Comparison of ENCODE assay signal across 11 cellular contexts in the genomic region with DNA sequence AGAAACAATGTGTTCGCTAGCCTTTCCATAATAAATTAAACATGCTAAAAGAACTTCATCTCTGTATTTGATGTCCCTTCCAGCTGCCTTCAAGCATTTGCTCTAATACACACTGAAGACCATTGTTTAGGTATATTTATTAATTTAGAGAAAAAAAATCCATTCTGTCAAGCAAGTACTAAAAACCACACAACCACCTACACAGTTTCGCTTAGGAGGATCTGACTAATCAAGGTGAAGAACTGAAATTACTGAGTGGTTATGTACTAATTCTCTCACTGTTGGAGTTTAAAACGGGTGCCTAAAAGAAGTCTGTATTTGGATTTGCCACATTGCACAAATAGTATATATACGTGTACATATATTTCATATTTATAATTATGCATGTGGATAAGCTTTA. TPM values are rescaled to one million over a fixed set of nuclear protein-coding genes. Genes with fewer than 3 reads are reported as not detected.
A peak's percentile ranks its signal among the peaks of the same experiment; 100 is the strongest.
DNase-seq lines count a peak whose midpoint lies in the region; ATAC-seq and TF ChIP-seq lines count a peak whose summit lies in the region.
"Had no signal": no experiment of that assay in that cellular context is flagged by ENCODE, and none has a peak within 500 bp of the region (broad histone marks: within the 10 kb centered on the region; RNA-seq: fewer than 3 reads in every experiment).

No MANE protein-coding gene starts in this region.

- intact Hi-C loops in activated CD4-positive, alpha-beta T cell treated with anti-CD3 and anti-CD28 coated beads for 36 hours (cut with DNase I, micrococcal nuclease), result loop anchor here (1.0 to 5.0 kb wide), 5 partner anchors 26 to 75 kb away; partner anchors contain the start of gene GMDS (in 1 of the 2)
- intact Hi-C loops in activated CD4-positive, alpha-beta T cell treated with anti-CD3 and anti-CD28 coated beads, Interleukin-2, amount 10 ng/mL, durations not matched to agents 24 days and 14 days (cut with micrococcal nuclease), result loop anchor here (1.0 to 5.0 kb wide), 3 partner anchors 25 to 75 kb away; no protein-coding TSS in a partner anchor
- intact Hi-C loops in Right ventricle myocardium superior (cut with DNase I), result no loop called here

- POLR2A ChIA-PET in activated CD4-positive, alpha-beta T cell treated with anti-CD3 and anti-CD28 coated beads for 36 hours (lab: Charles Lee), result no interaction called here

- CTCF ChIA-PET in activated CD4-positive, alpha-beta T cell treated with anti-CD3 and anti-CD28 coated beads for 36 hours (lab: Charles Lee), result interaction anchor here (1.4 kb wide), 1 partner anchor 9 kb away, joined by 6 read pairs; no protein-coding TSS in a partner anchor

- peak; percentile 56 for DNase-seq in activated CD4-positive, alpha-beta T cell treated with anti-CD3 and anti-CD28 coated beads for 36 hours
- DNase-seq in activated CD4-positive, alpha-beta T cell treated with anti-CD3 and anti-CD28 coated beads, Interleukin-2, amount 10 ng/mL, durations not matched to agents 24 days and 14 days, result no peak
- peak in 1 of 2 donors; percentile 22 for DNase-seq in activated naive CD4-positive, alpha-beta T cell treated with anti-CD3 and anti-CD28 coated beads, Interleukin-2, amount 50 U/mL, for 72 hours (ENCODE audit: low spot score in 2 of 2)
- DNase-seq in NCI-H2227 treated with DMSO at 0.1 percent for 48 hours (lab: John Stamatoyannopoulos, UW), result no peak
- no peak for DNase-seq in mesothelial cell of epicardium (ENCODE audit: low spot score in 2 of 2, unreplicated experiment in 2 of 2)
- no peak for DNase-seq in Right ventricle myocardium superior
- DNase-seq: 8988T, DMS 273 treated with DMSO at 0.1 percent for 48 hours, right lobe of liver had no signal

- H3K27ac Mint-ChIP-seq in activated CD4-positive, alpha-beta T cell treated with anti-CD3 and anti-CD28 coated beads for 36 hours, result no peak overlapping the region
- H3K27ac Mint-ChIP-seq in activated CD4-positive, alpha-beta T cell treated with anti-CD3 and anti-CD28 coated beads, Interleukin-2, amount 10 ng/mL, durations not matched to agents 24 days and 14 days, result no peak overlapping the region
- H3K27ac Mint-ChIP-seq in activated naive CD4-positive, alpha-beta T cell treated with anti-CD3 and anti-CD28 coated beads, Interleukin-2, amount 50 U/mL, for 72 hours, result no peak overlapping the region
- no peak overlapping the region for H3K27ac Mint-ChIP-seq in mesothelial cell of epicardium

- no peaks in the 10 kb centered on the region for H3K9me3 Mint-ChIP-seq in activated CD4-positive, alpha-beta T cell treated with anti-CD3 and anti-CD28 coated beads for 36 hours (ENCODE audit: low read depth)
- no peaks in the 10 kb centered on the region for H3K9me3 Mint-ChIP-seq in activated CD4-positive, alpha-beta T cell treated with anti-CD3 and anti-CD28 coated beads, Interleukin-2, amount 10 ng/mL, durations not matched to agents 24 days and 14 days
- H3K9me3 Mint-ChIP-seq in activated naive CD4-positive, alpha-beta T cell treated with anti-CD3 and anti-CD28 coated beads, Interleukin-2, amount 50 U/mL, for 72 hours, result no peaks in the 10 kb centered on the region
- no peaks in the 10 kb centered on the region for H3K9me3 Mint-ChIP-seq in mesothelial cell of epicardium

- H3K4me3 Mint-ChIP-seq in activated CD4-positive, alpha-beta T cell treated with anti-CD3 and anti-CD28 coated beads for 36 hours, result no peak overlapping the region
- H3K4me3 Mint-ChIP-seq in activated CD4-positive, alpha-beta T cell treated with anti-CD3 and anti-CD28 coated beads, Interleukin-2, amount 10 ng/mL, durations not matched to agents 24 days and 14 days, result no peak overlapping the region
- no peak overlapping the region for H3K4me3 Mint-ChIP-seq in mesothelial cell of epicardium

- no peak for TF ChIP-seq CTCF in mesothelial cell of epicardium (IDR thresholded peaks at IDR 0.05; ENCODE audit: unreplicated experiment)

- ATAC-seq in activated CD4-positive, alpha-beta T cell treated with anti-CD3 and anti-CD28 coated beads for 36 hours, result peak; percentile 74
- ATAC-seq in GM19468 (IDR thresholded peaks at IDR 0.05; ENCODE audit: extremely low read depth, unreplicated experiment) (peak; percentile 53), HG03039 (IDR thresholded peaks at IDR 0.05; ENCODE audit: unreplicated experiment) (peak; percentile 69), Right ventricle myocardium superior (ENCODE audit: poor library complexity) (no peak)
- ATAC-seq in activated naive CD4-positive, alpha-beta T cell treated with anti-CD3 and anti-CD28 coated beads, Interleukin-2, amount 50 U/mL, for 72 hours, result peak; percentile 83 to 92
- ATAC-seq: right lobe of liver had no signal

- H3K36me3 Mint-ChIP-seq in activated CD4-positive, alpha-beta T cell treated with anti-CD3 and anti-CD28 coated beads for 36 hours (ENCODE audit: low read depth), result no peaks in the 10 kb centered on the region
- H3K36me3 Mint-ChIP-seq in activated CD4-positive, alpha-beta T cell treated with anti-CD3 and anti-CD28 coated beads, Interleukin-2, amount 10 ng/mL, durations not matched to agents 24 days and 14 days (ENCODE audit: low read depth), result no peaks in the 10 kb centered on the region
- peaks cover 4% of the 10 kb centered on the region in 2 donors for H3K36me3 Mint-ChIP-seq in activated naive CD4-positive, alpha-beta T cell treated with anti-CD3 and anti-CD28 coated beads, Interleukin-2, amount 50 U/mL, for 72 hours
- H3K36me3 Mint-ChIP-seq in mesothelial cell of epicardium, result no peaks in the 10 kb centered on the region

- peaks cover 19% of the 10 kb centered on the region for H3K27me3 Mint-ChIP-seq in activated CD4-positive, alpha-beta T cell treated with anti-CD3 and anti-CD28 coated beads for 36 hours
- peaks cover 20% of the 10 kb centered on the region for H3K27me3 Mint-ChIP-seq in activated CD4-positive, alpha-beta T cell treated with anti-CD3 and anti-CD28 coated beads, Interleukin-2, amount 10 ng/mL, durations not matched to agents 24 days and 14 days
- no peaks in the 10 kb centered on the region for H3K27me3 Mint-ChIP-seq in mesothelial cell of epicardium (ENCODE audit: low read depth)

- peaks cover 24% of the 10 kb centered on the region for H3K4me1 Mint-ChIP-seq in activated CD4-positive, alpha-beta T cell treated with anti-CD3 and anti-CD28 coated beads for 36 hours
- H3K4me1 Mint-ChIP-seq in activated CD4-positive, alpha-beta T cell treated with anti-CD3 and anti-CD28 coated beads, Interleukin-2, amount 10 ng/mL, durations not matched to agents 24 days and 14 days, result peaks cover 14% of the 10 kb centered on the region
- peaks cover 19% of the 10 kb centered on the region for H3K4me1 Mint-ChIP-seq in mesothelial cell of epicardium

RNA-seq across cellular contexts. Expression of gene GMDS, which starts 58.9 kb away (rescaled TPM):
- total RNA-seq in activated CD4-positive, alpha-beta T cell treated with anti-CD3 and anti-CD28 coated beads for 36 hours, result 10 to 100 TPM; 33.2 to 33.5 TPM
- total RNA-seq in activated CD4-positive, alpha-beta T cell treated with anti-CD3 and anti-CD28 coated beads, Interleukin-2, amount 10 ng/mL, durations not matched to agents 24 days and 14 days, result 38.2 and 47.4 TPM in 2 replicates
- total RNA-seq in activated naive CD4-positive, alpha-beta T cell treated with anti-CD3 and anti-CD28 coated beads, Interleukin-2, amount 50 U/mL, for 72 hours, result 10 to 100 TPM; 23.9 to 37.6 TPM
- total RNA-seq in mesothelial cell of epicardium, result 34.9 to 39.9 TPM (median 36.7 TPM) in 3 replicates
- 4.9 TPM for total RNA-seq in Right ventricle myocardium superior
